7 cellular contexts compared by ENCODE assay signal in the genomic region with DNA sequence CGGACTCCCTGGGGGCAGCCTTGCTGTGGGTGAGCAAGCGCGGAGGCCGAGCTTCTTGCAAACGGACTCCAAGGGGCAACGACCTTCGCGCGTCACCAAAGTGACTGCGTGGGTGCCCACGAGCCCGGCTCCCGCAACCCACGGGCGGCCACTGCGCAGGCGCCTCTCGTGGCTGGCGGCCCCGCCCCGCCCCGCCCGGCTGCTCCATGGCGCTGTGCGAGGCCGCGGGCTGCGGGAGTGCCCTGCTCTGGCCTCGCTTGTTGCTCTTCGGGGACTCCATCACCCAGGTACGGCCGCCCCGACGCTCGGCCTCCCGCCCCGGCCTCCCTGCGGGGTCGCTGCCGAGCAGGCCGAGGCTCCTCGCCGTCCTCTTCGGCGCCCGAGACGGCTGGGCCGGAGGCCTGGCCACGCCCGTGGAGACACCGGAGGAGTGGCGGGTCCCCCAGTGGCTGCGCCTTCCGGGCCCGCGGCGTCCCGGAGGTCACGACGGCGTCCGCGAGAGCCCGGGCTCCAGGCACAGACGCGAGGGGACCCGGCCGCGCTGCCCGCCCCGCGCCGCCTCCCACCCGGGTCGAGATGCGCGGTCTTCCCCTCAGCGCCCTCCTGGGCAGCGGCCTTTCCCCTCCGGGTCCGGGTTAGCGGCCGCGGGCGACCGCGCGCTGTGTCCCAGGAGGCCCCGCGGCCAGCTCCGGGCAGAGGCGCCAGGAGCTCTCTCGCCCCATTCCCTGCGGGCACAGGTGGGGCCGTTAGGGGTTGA. TPM values are rescaled to one million over a fixed set of nuclear protein-coding genes. Genes with fewer than 3 reads are reported as not detected.
DNase-seq lines count a peak whose midpoint lies in the region; ATAC-seq, FAIRE-seq and TF ChIP-seq lines count a peak whose summit lies in the region.

A gene with protein sequence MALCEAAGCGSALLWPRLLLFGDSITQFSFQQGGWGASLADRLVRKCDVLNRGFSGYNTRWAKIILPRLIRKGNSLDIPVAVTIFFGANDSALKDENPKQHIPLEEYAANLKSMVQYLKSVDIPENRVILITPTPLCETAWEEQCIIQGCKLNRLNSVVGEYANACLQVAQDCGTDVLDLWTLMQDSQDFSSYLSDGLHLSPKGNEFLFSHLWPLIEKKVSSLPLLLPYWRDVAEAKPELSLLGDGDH (plus strand): TSS at position 191 of the 757 bp plus-strand sequence. CDS start 16 bp downstream, at position 207.

- peak in 1 of 2 experiments; percentile 51; a peak in 2 of 4 replicates for TF ChIP-seq POLR2A in HepG2 (IDR thresholded peaks at IDR 0.05; ENCODE audit: insufficient read depth in 1 of 2, low read depth in 2 of 2, low read length in 2 of 2)

- FAIRE-seq in HepG2 (lab: Jason Lieb, UNC), result no peak

- peaks cover 3% of the 10 kb centered on the region for H3K9me3 Mint-ChIP-seq in activated CD4-positive, alpha-beta T cell treated with anti-CD3 and anti-CD28 coated beads, Interleukin-2, amount 10 ng/mL, durations not matched to agents 7 days and 5 days

- in situ Hi-C loops in HepG2 (cut with HindIII; ENCODE audit: extremely low pct_ligation_motif_present, low pct_unique_long_range_greater_than_20kb), result no loop called here

- TF ChIP-seq EP300 in HepG2 (IDR thresholded peaks at IDR 0.05; ENCODE audit: low read depth in 2 of 2, low read length in 2 of 2) (no peak), HepG2 (CRISPR knock-in tag; IDR thresholded peaks at IDR 0.05; ENCODE audit: borderline replicate concordance) (no peak)

- peak within 1 kb of the TSS; percentile 94 for H3K4me3 ChIP-seq in coronary artery
- peak within 1 kb of the TSS; percentile 41 to 68 (median 53); a peak in 5 of 6 replicates for H3K4me3 ChIP-seq in HepG2 (replicated peaks in 1 of 3; ENCODE audit: insufficient read depth in 1 of 3, low read depth in 2 of 3, low read length in 3 of 3)

- H3K4me2 ChIP-seq in HepG2 (ENCODE audit: low read depth, low read length), result peak within 1 kb of the TSS; percentile 51

- H3K27me3 ChIP-seq in HepG2 (ENCODE audit: control insufficient read depth in 1 of 2, insufficient read depth in 2 of 2, low read length in 2 of 2), result no peaks in the 10 kb centered on the region

- H3K79me2 ChIP-seq in HepG2 (ENCODE audit: insufficient read depth, low read length), result no peaks in the 10 kb centered on the region

- H3K4me1 Mint-ChIP-seq in activated CD4-positive, alpha-beta T cell treated with anti-CD3 and anti-CD28 coated beads, Interleukin-2, amount 10 ng/mL, durations not matched to agents 7 days and 5 days, result peaks cover 48% of the 10 kb centered on the region

- ATAC-seq in GM18498 (IDR thresholded peaks at IDR 0.05; ENCODE audit: unreplicated experiment) (peak; percentile 83), HepG2 (peak; percentile 83)

- peak within 1 kb of the TSS; percentile 42 for H2AFZ ChIP-seq in HepG2 (ENCODE audit: low read length)

- H3K9ac ChIP-seq in HepG2 (ENCODE audit: insufficient read depth, low read depth, low read length), result peak within 1 kb of the TSS; percentile 67

- DNase-seq in HEK293T (ENCODE audit: extremely low spot score) (peak; percentile 72), MV-4-11 (lab: John Stamatoyannopoulos, UW) (peak; percentile 31), coronary artery (ENCODE audit: low spot score) (peak; percentile 83), HepG2 (ENCODE audit: low spot score) (no peak)
- peak; percentile 72 for DNase-seq in activated CD4-positive, alpha-beta T cell treated with anti-CD3 and anti-CD28 coated beads, Interleukin-2, amount 10 ng/mL, durations not matched to agents 7 days and 5 days
- DNase-seq in stimulated activated CD4-positive, alpha-beta T cell treated with anti-CD3 and anti-CD28 coated beads, Interleukin-4, amount 100 ng/mL, for 1 hour, result peak; percentile 76

- H3K4me3 Mint-ChIP-seq in activated CD4-positive, alpha-beta T cell treated with anti-CD3 and anti-CD28 coated beads, Interleukin-2, amount 10 ng/mL, durations not matched to agents 7 days and 5 days, result peak within 1 kb of the TSS; percentile 76

- POLR2A ChIA-PET in HEK293T (lab: Yijun Ruan, JAX) (no interaction called here), HepG2 (lab: Yijun Ruan, JAX) (interaction anchor here (1.2 to 1.6 kb wide), 3 partner anchors 51 to 81 kb away, joined by 3 to 5 read pairs (median 3); a partner anchor contains a TSS)
- POLR2A ChIA-PET in activated CD4-positive, alpha-beta T cell treated with anti-CD3 and anti-CD28 coated beads, Interleukin-2, amount 10 ng/mL, durations not matched to agents 7 days and 5 days (lab: Charles Lee), result interaction anchor here (0.7 kb wide), 1 partner anchor 156 kb away, joined by 3 read pairs; a partner anchor contains a TSS

- no peak for TF ChIP-seq CTCF in coronary artery (IDR thresholded peaks at IDR 0.05)
- TF ChIP-seq CTCF in HepG2 (CRISPR knock-in tag; IDR thresholded peaks at IDR 0.05), result no peak

- no peaks in the 10 kb centered on the region for H3K27me3 Mint-ChIP-seq in activated CD4-positive, alpha-beta T cell treated with anti-CD3 and anti-CD28 coated beads, Interleukin-2, amount 10 ng/mL, durations not matched to agents 7 days and 5 days

- H3K9me3 ChIP-seq in HepG2 (ENCODE audit: low read length), result no peaks in the 10 kb centered on the region

- peaks cover 5 to 31% of the 10 kb centered on the region in 2 experiments; a peak in 4 of 5 replicates for H3K36me3 ChIP-seq in HepG2 (replicated peaks in 1 of 2; ENCODE audit: control insufficient read depth in 1 of 2, insufficient read depth in 2 of 2, low read length in 2 of 2)

- H3K27ac Mint-ChIP-seq in activated CD4-positive, alpha-beta T cell treated with anti-CD3 and anti-CD28 coated beads, Interleukin-2, amount 10 ng/mL, durations not matched to agents 7 days and 5 days, result peak within 1 kb of the TSS; percentile 89

- 80% methylated on average over 77 of the region's 95 CpGs for WGBS in HepG2 (ENCODE audit: low lambda C conversion rate)

- TF ChIP-seq RAD21 in HepG2 (CRISPR knock-in tag; IDR thresholded peaks at IDR 0.05), result 0 out of 2 replicates have a peak, but pooled peaks have one; percentile 9

- intact Hi-C loops in HepG2 (cut with micrococcal nuclease; ENCODE audit: unreplicated experiment), result loop anchor here (5.0 kb wide), 1 partner anchor 83 kb away; a partner anchor contains a TSS

- no TSS peak for BruUV-seq in HepG2 (replicated peaks; lab: Mats Ljungman, UMichigan)

- peaks cover 58% of the 10 kb centered on the region for H3K36me3 Mint-ChIP-seq in activated CD4-positive, alpha-beta T cell treated with anti-CD3 and anti-CD28 coated beads, Interleukin-2, amount 10 ng/mL, durations not matched to agents 7 days and 5 days (ENCODE audit: low read depth)

- CTCF ChIA-PET in HEK293T (lab: Yijun Ruan, JAX) (no interaction called here), HepG2 (lab: Yijun Ruan, JAX; ENCODE audit: low intra/inter-chr PET ratio, low total read pairs) (no interaction called here)
- CTCF ChIA-PET in activated CD4-positive, alpha-beta T cell treated with anti-CD3 and anti-CD28 coated beads, Interleukin-2, amount 10 ng/mL, durations not matched to agents 7 days and 5 days (lab: Charles Lee), result interaction anchor here (0.6 to 2.1 kb wide), 7 partner anchors 12 to 296 kb away, joined by 3 to 6 read pairs (median 4); no protein-coding TSS in a partner anchor

- no peaks in the 10 kb centered on the region for H4K20me1 ChIP-seq in HepG2 (ENCODE audit: insufficient read depth, low read length)

- H3K27ac ChIP-seq in coronary artery (peak within 1 kb of the TSS; percentile 93 to 94), HepG2 (ENCODE audit: extremely low read length, insufficient read depth, low read length) (peak within 1 kb of the TSS; percentile 50)

- H3K4me1 ChIP-seq in HepG2 (ENCODE audit: insufficient read depth, low read length), result peaks cover 16% of the 10 kb centered on the region

TF ChIP-seq in HEK293T, 16 proteins besides CTCF, POLR2A, EP300 and RAD21 (continues in another document):
- TF ChIP-seq SUZ12 (IDR thresholded peaks at IDR 0.05), result no peak
- TF ChIP-seq NFRKB (IDR thresholded peaks at IDR 0.05), result no peak
- no peak for TF ChIP-seq FOXK2 (IDR thresholded peaks at IDR 0.05)
- no peak for TF ChIP-seq SP1 (IDR thresholded peaks at IDR 0.05)

TF ChIP-seq in HepG2, 621 proteins besides CTCF, POLR2A, EP300 and RAD21 (continues in another document):
- TF ChIP-seq ZFY (CRISPR knock-in tag; IDR thresholded peaks at IDR 0.05) (peak; percentile 88), KAT7 (CRISPR knock-in tag; IDR thresholded peaks at IDR 0.05; ENCODE audit: borderline replicate concordance) (no peak)

RNA-seq across cellular contexts. Expression of the gene that starts here (rescaled TPM):
- total RNA-seq in activated CD4-positive, alpha-beta T cell treated with anti-CD3 and anti-CD28 coated beads, Interleukin-2, amount 10 ng/mL, durations not matched to agents 7 days and 5 days, result 10 to 100 TPM; 58.1 to 64.4 TPM
- total RNA-seq in HepG2 (2016; rRNA removed; fragmentation: Illumina TruSeq; extraction: Trizol), result 44.4 and 45.2 TPM in 2 replicates
- total RNA-seq in HepG2 (2016; cell fraction: cytosol; rRNA removed; fragmentation: Illumina TruSeq; extraction: Trizol; ENCODE audit: low read depth), result 48.4 and 50.7 TPM in 2 replicates
- 41.9 and 48.6 TPM in 2 replicates for total RNA-seq in HepG2 (2016; cell fraction: insoluble cytoplasmic fraction; rRNA removed; fragmentation: Illumina TruSeq; extraction: Trizol)
- total RNA-seq in HepG2 (2016; cell fraction: membrane; rRNA removed; fragmentation: Illumina TruSeq; extraction: Trizol), result 45.3 and 47.0 TPM in 2 replicates
- total RNA-seq in HepG2 (2016; cell fraction: nucleus; rRNA removed; fragmentation: Illumina TruSeq; extraction: Trizol), result 19.2 and 24.6 TPM in 2 replicates
- polyA plus RNA-seq in HepG2 (2011; rRNA removed), result 37.4 and 43.6 TPM in 2 replicates
- 30.1 and 33.9 TPM in 2 replicates for polyA plus RNA-seq in HepG2 (2011; cell fraction: cytosol; rRNA removed)
- polyA plus RNA-seq in HepG2 (2011; cell fraction: nucleus; rRNA removed), result 15.7 and 16.7 TPM in 2 replicates
- 23.4 and 30.7 TPM in 2 replicates for polyA plus RNA-seq in HepG2 (2012)
- polyA plus RNA-seq in HepG2 (2016; cell fraction: cytosol; fragmentation: Illumina TruSeq; extraction: Trizol; ENCODE audit: low read depth), result 53.5 and 58.2 TPM in 2 replicates
- polyA plus RNA-seq in HepG2 (2016; cell fraction: insoluble cytoplasmic fraction; fragmentation: Illumina TruSeq; extraction: Trizol; ENCODE audit: low read depth), result 40.8 and 42.5 TPM in 2 replicates
- polyA plus RNA-seq in HepG2 (2016; cell fraction: membrane; fragmentation: Illumina TruSeq; extraction: Trizol; ENCODE audit: low read depth), result 41.3 and 42.8 TPM in 2 replicates
- polyA plus RNA-seq in HepG2 (2016; cell fraction: nucleus; fragmentation: Illumina TruSeq; extraction: Trizol; ENCODE audit: insufficient read depth, low read depth), result 28.4 and 30.4 TPM in 2 replicates
- polyA minus RNA-seq in HepG2 (2011; rRNA and poly(A)+ RNA removed; ENCODE audit: low replicate concordance), result 15.2 and 21.3 TPM in 2 replicates
- polyA minus RNA-seq in HepG2 (2011; cell fraction: cytosol; rRNA and poly(A)+ RNA removed), result 14.1 and 16.1 TPM in 2 replicates
- 14.0 and 25.5 TPM in 2 replicates for polyA minus RNA-seq in HepG2 (2011; cell fraction: nucleus; rRNA and poly(A)+ RNA removed)
